Comparison of ENCODE assay signal across 9 cellular contexts in the genomic region with DNA sequence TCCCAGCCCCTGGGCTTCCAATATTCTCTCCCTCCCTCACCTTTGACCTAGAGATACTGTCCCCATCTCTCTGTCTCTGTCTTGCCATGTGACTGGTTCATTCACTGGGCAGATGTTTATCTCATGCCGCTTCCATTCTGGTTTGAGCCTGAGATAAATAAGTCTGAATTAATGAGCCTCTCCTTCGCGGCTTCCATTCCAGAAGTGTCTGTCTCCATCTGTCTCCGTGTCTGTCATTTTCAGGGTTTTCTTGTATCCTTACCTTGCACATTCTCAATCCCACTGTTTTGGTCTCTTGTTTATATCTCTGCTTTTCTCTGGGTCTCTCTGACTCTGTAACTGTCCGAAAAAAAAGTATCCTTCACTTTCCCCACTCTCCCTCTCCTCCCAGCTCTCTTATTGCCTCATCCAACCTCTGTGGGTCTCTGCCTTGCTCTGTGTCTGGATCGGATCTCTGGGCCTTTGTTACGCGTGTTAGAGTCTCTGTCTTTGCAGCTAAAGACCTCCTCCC. TPM values are rescaled to one million over a fixed set of nuclear protein-coding genes. Genes with fewer than 3 reads are reported as not detected.
A peak's percentile ranks its signal among the peaks of the same experiment; 100 is the strongest.
DNase-seq lines count a peak whose midpoint lies in the region; ATAC-seq, FAIRE-seq and TF ChIP-seq lines count a peak whose summit lies in the region.
"Had no signal": no experiment of that assay in that cellular context is flagged by ENCODE, and none has a peak within 500 bp of the region (broad histone marks: within the 10 kb centered on the region; RNA-seq: fewer than 3 reads in every experiment).

No MANE protein-coding gene starts in this region.

- H3K36me3 ChIP-seq in RWPE2 (ENCODE audit: low read depth) (peaks cover 4% of the 10 kb centered on the region; the same call in 1 of the 2 replicates), esophagus (ENCODE audit: control insufficient read depth in 2 of 2, insufficient read depth in 2 of 2, low read length in 1 of 2) (peaks cover 0 to 2% of the 10 kb centered on the region in 2 donors), psoas muscle (ENCODE audit: insufficient read depth in 1 of 2, low read depth in 1 of 2) (peaks cover 0 to 25% of the 10 kb centered on the region in 2 donors)

- no peak for TF ChIP-seq CTCF in GM12875 (IDR thresholded peaks at IDR 0.05; ENCODE audit: borderline replicate concordance, insufficient read depth, low read depth, low read length)
- no peak for TF ChIP-seq CTCF in RWPE2 (IDR thresholded peaks at IDR 0.05; ENCODE audit: poor library complexity, severe bottlenecking)
- TF ChIP-seq CTCF in psoas muscle (IDR thresholded peaks at IDR 0.05), result no peak
- TF ChIP-seq CTCF in D721Med (IDR thresholded peaks at IDR 0.05; ENCODE audit: insufficient read depth, missing control alignments), result no peak

- no peaks in the 10 kb centered on the region for H3K27me3 ChIP-seq in RWPE2 (ENCODE audit: insufficient read depth, poor library complexity, severe bottlenecking)
- H3K27me3 ChIP-seq in esophagus (ENCODE audit: control insufficient read depth in 1 of 2, insufficient read depth in 2 of 2, low read length in 2 of 2), result no peaks in the 10 kb centered on the region
- H3K27me3 ChIP-seq in psoas muscle (ENCODE audit: insufficient read depth in 3 of 3, low read length in 2 of 3), result no peaks in the 10 kb centered on the region

- ATAC-seq in RWPE2 (ENCODE audit: low read depth), result no peak
- ATAC-seq in psoas muscle, result no peak
- ATAC-seq in GM18517 (IDR thresholded peaks at IDR 0.05; ENCODE audit: unreplicated experiment), result no peak

- DNase-seq in RWPE2 (ENCODE audit: low spot score) (no peak), psoas muscle (no peak), AML-193 (lab: John Stamatoyannopoulos, UW) (no peak), D721Med (ENCODE audit: insufficient read length, low spot score) (no peak)
- no peak for DNase-seq in activated effector memory CD4-positive, alpha-beta T cell treated with anti-CD3 and anti-CD28 coated beads, Interleukin-2, amount 50 U/mL, for 16 hours

- intact Hi-C loops in psoas muscle (cut with DNase I), result no loop called here

- WGBS in esophagus, 2 donors, result 18 to 21% methylated on average over 8 of the region's 8 CpGs
- WGBS in psoas muscle, 3 donors, result 20 to 26% (median 24%) methylated on average over 8 of the region's 8 CpGs

- FAIRE-seq in D721Med (lab: Jason Lieb, UNC), result no peak

- peak overlapping the region; percentile 23 for H3K4me3 ChIP-seq in GM12875 (ENCODE audit: low read depth, low read length)
- H3K4me3 ChIP-seq in RWPE2 (ENCODE audit: severe bottlenecking), result peak overlapping the region; percentile 6
- peak overlapping the region; percentile 23 to 48 for H3K4me3 ChIP-seq in esophagus (ENCODE audit: low read depth in 1 of 2, low read length in 2 of 2)
- peak overlapping the region; percentile 75 for H3K4me3 ChIP-seq in psoas muscle

- peaks cover 7% of the 10 kb centered on the region for H3K4me1 ChIP-seq in RWPE2 (ENCODE audit: insufficient read depth, poor library complexity, severe bottlenecking)
- peaks cover 0 to 14% of the 10 kb centered on the region in 2 donors for H3K4me1 ChIP-seq in esophagus (ENCODE audit: control insufficient read depth in 2 of 2, insufficient read depth in 2 of 2, low read length in 1 of 2)
- peaks cover 16% of the 10 kb centered on the region for H3K4me1 ChIP-seq in psoas muscle

- no peaks in the 10 kb centered on the region for H3K9me3 ChIP-seq in RWPE2 (ENCODE audit: severe bottlenecking)
- no peaks in the 10 kb centered on the region for H3K9me3 ChIP-seq in esophagus (ENCODE audit: control insufficient read depth in 2 of 2, insufficient read depth in 1 of 2, low read depth in 1 of 2, low read length in 1 of 2)
- H3K9me3 ChIP-seq in psoas muscle, result no peaks in the 10 kb centered on the region

- H3K27ac ChIP-seq in RWPE2 (ENCODE audit: poor library complexity, severe bottlenecking) (peak overlapping the region; percentile 27), esophagus (ENCODE audit: low read depth in 2 of 2, low read length in 1 of 2) (peak overlapping the region; percentile 79 to 88), psoas muscle (peak overlapping the region; percentile 70)

RNA-seq across cellular contexts. Expression of a gene that starts 4.3 kb away (rescaled TPM):
- polyA plus RNA-seq in esophagus (10 to 100 TPM in 1 of 2 donors, 1 to 10 TPM in 1; 9.0 to 15.5 TPM), psoas muscle (1 to 10 TPM; 3.3 to 7.4 (median 4.8) TPM)
- 10 to 100 TPM in 2 of 4 donors, 1 to 10 TPM in 2; 4.1 to 12.8 (median 8.8) TPM for total RNA-seq in psoas muscle

RNA-seq across cellular contexts. Expression of a gene that starts 4.6 kb away (rescaled TPM):
- polyA plus RNA-seq in esophagus, result 1,000 to 10,000 TPM; 2,667 to 2,860 TPM
- total RNA-seq in psoas muscle, result 100 to 1,000 TPM; 506 to 730 (median 645) TPM
- polyA plus RNA-seq in psoas muscle, result 1,000 to 10,000 TPM; 1,096 to 1,745 (median 1,373) TPM

RNA-seq across cellular contexts. Expression of a gene that starts 8.7 kb away (rescaled TPM):
- 10 to 100 TPM in 1 of 2 donors, 1 to 10 TPM in 1; 6.5 to 26.7 TPM for polyA plus RNA-seq in esophagus
- not detected for total RNA-seq in psoas muscle
- under 1 TPM in 2 of 3 donors, not detected in 1; 0.01 to 0.20 TPM for polyA plus RNA-seq in psoas muscle
- total RNA-seq: posterior vena cava had no signal

RNA-seq across cellular contexts. Expression of a gene that starts 13.6 kb away (rescaled TPM):
- 10 to 100 TPM in 1 of 2 donors, 1 to 10 TPM in 1; 8.9 to 13.3 TPM for polyA plus RNA-seq in esophagus
- total RNA-seq in psoas muscle, result 10 to 100 TPM in 1 of 4 donors, 1 to 10 TPM in 3; 3.6 to 14.5 (median 6.5) TPM
- 1 to 10 TPM; 2.8 to 7.0 (median 3.2) TPM for polyA plus RNA-seq in psoas muscle

RNA-seq across cellular contexts. Expression of a gene that starts 17.1 kb away (rescaled TPM):
- polyA plus RNA-seq in esophagus, result 1 to 10 TPM; 1.2 to 1.9 TPM
- not detected for total RNA-seq in psoas muscle
- not detected for polyA plus RNA-seq in psoas muscle
- total RNA-seq: posterior vena cava had no signal

Comparison
In these comparisons a context has a peak if more than half of its experiments do, and no peak if none do; other contexts are left out.
1. H3K4me3 ChIP-seq: peak in every context shown above with its lines; median percentile 75 in psoas muscle; 36 in esophagus; 23 in GM12875; 6 in RWPE2.
2. H3K27ac ChIP-seq: peak in every context shown above with its lines; median percentile 84 in esophagus; 70 in psoas muscle; 27 in RWPE2.
3. RNA of a gene that starts 8.7 kb away (polyA plus RNA-seq): 6.5 to 26.7 TPM in esophagus; 0.01 to 0.20 TPM in psoas muscle; every median in the first group is over 4 times any median in the second.